Comparison of ENCODE assay signal across 9 cellular contexts in the genomic region with DNA sequence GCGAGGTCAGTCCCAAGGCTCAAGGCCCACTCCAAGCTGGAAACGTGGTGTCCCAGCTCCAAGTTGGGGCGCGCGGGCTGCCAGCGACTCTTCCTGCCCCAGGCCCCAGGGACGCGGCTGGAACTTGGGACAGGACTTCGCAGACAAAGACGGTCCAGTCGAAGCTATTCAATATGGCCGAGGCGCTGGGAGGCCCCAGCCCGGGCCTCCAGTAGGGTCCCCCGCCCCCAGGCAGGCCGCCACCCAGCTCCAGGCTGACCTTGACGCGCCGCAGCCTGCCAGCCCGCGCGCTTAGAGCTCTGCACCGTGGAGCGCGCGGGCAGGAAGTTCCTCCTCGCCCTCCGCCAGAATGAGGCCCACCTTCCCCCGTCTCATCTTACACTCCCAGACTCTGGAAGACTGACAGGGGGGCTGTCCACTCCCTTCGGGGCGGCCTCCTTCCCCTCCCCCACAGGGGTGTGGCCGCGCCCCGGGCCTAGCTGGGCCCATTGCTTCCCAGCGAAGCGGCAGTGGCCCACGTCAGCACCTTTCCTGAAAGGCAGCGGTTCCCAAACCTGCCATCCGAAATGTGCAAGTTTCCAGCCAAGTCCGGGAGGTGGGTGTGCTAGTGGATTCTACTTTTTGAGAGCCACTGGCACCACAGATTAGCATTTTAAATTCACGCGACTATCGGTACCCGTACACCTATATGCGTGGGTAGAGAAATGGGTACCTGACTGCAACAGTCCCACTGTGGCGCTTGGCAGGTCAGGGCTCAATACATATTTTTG. TPM values are rescaled to one million over a fixed set of nuclear protein-coding genes. Genes with fewer than 3 reads are reported as not detected.
A peak's percentile ranks its signal among the peaks of the same experiment; 100 is the strongest.
DNase-seq lines count a peak whose midpoint lies in the region; ATAC-seq, FAIRE-seq and TF ChIP-seq lines count a peak whose summit lies in the region.
"Had no signal": no experiment of that assay in that cellular context is flagged by ENCODE, and none has a peak within 500 bp of the region (broad histone marks: within the 10 kb centered on the region; RNA-seq: fewer than 3 reads in every experiment).

A gene with protein sequence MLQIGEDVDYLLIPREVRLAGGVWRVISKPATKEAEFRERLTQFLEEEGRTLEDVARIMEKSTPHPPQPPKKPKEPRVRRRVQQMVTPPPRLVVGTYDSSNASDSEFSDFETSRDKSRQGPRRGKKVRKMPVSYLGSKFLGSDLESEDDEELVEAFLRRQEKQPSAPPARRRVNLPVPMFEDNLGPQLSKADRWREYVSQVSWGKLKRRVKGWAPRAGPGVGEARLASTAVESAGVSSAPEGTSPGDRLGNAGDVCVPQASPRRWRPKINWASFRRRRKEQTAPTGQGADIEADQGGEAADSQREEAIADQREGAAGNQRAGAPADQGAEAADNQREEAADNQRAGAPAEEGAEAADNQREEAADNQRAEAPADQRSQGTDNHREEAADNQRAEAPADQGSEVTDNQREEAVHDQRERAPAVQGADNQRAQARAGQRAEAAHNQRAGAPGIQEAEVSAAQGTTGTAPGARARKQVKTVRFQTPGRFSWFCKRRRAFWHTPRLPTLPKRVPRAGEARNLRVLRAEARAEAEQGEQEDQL (minus strand): TSS at position 303 of the 770 bp plus-strand sequence. CDS start 754 bp downstream, outside the sequence.

- H3K36me3 ChIP-seq in HUES64 (ENCODE audit: insufficient read depth, low read length) (peaks cover 7% of the 10 kb centered on the region), kidney (ENCODE audit: control insufficient read depth in 1 of 2, insufficient read depth in 2 of 2, low read length in 2 of 2) (no peaks in the 10 kb centered on the region)

- intact Hi-C loops in kidney (cut with DNase I), result no loop called here

- peak; percentile 85 to 99 for DNase-seq in cardiac fibroblast (ENCODE audit: low read depth in 2 of 2)
- peak; percentile 97 for DNase-seq in kidney
- peak; percentile 70 for DNase-seq in stromal cell of bone marrow (ENCODE audit: low read depth)
- no peak for DNase-seq in GM12892 (ENCODE audit: insufficient read length)
- DNase-seq in SKM-1 treated with dmso at 0.1 percent for 144 hours (lab: John Stamatoyannopoulos, UW; ENCODE audit: unreplicated experiment), result no peak

- 8% methylated on average over 46 of the region's 46 CpGs for WGBS in HUES64

- H3K9me3 ChIP-seq in HUES64 (ENCODE audit: insufficient read depth, low read depth, low read length) (no peaks in the 10 kb centered on the region), kidney (ENCODE audit: control insufficient read depth in 1 of 2, low read length in 2 of 2) (no peaks in the 10 kb centered on the region)

- H3K27ac ChIP-seq in HUES64 (ENCODE audit: low read depth, low read length) (peak within 1 kb of the TSS; percentile 71; the same call in 1 of the 2 replicates), kidney (ENCODE audit: low read depth in 2 of 2, low read length in 2 of 2) (peak within 1 kb of the TSS; percentile 82 to 84)
- H3K27ac ChIP-seq: KMS-11 had no signal

- H3K4me3 ChIP-seq in HUES64 (ENCODE audit: low read length) (peak within 1 kb of the TSS; percentile 79), cardiac fibroblast (replicated peaks in 1 of 2; ENCODE audit: low read depth in 2 of 2, low read length in 2 of 2) (peak within 1 kb of the TSS; percentile 55 to 74), kidney (ENCODE audit: low read length in 2 of 2) (peak within 1 kb of the TSS; percentile 72 to 82)

- H3K4me1 ChIP-seq in HUES64 (ENCODE audit: insufficient read depth, low read length), result peaks cover 3% of the 10 kb centered on the region; the same call in 1 of the 2 replicates
- H3K4me1 ChIP-seq in kidney (ENCODE audit: control insufficient read depth in 1 of 2, insufficient read depth in 1 of 2, low read depth in 1 of 2, low read length in 2 of 2), result peaks cover 5 to 17% of the 10 kb centered on the region in 2 donors

- H3K9ac ChIP-seq in HUES64 (ENCODE audit: low read depth, low read length) (peak within 1 kb of the TSS; percentile 80), kidney (ENCODE audit: low read length in 2 of 2) (peak within 1 kb of the TSS; percentile 73 to 78)
- H3K9ac ChIP-seq: KMS-11 had no signal

- FAIRE-seq in kidney (lab: Jason Lieb, UNC) (no peak), GM12892 (lab: Jason Lieb, UNC) (no peak)

- TF ChIP-seq CTCF in cardiac fibroblast (IDR thresholded peaks at IDR 0.05; ENCODE audit: low read depth, low read length) (no peak), kidney (IDR thresholded peaks at IDR 0.05; ENCODE audit: borderline replicate concordance, extremely low read depth, insufficient read depth) (no peak)

- TF ChIP-seq POLR2A in GM12892 (IDR thresholded peaks at IDR 0.05; ENCODE audit: low read depth, low read length), result no peak

- H3K27me3 ChIP-seq in HUES64 (ENCODE audit: insufficient read depth, low read length), result peaks cover 18% of the 10 kb centered on the region; the same call in 1 of the 2 replicates

- no peak for ATAC-seq in HG03039 (IDR thresholded peaks at IDR 0.05; ENCODE audit: unreplicated experiment)
- no peak for ATAC-seq in GM21367 (IDR thresholded peaks at IDR 0.05; ENCODE audit: unreplicated experiment)

RNA-seq across cellular contexts. Expression of the gene that starts here (rescaled TPM):
- 13.7 TPM for polyA plus RNA-seq in HUES64 (2013, experiment 1 of 2)
- polyA plus RNA-seq in HUES64 (2013, experiment 2 of 2), result 14.9 TPM
- total RNA-seq in kidney, result 18.9 TPM
- 21.0 TPM for polyA plus RNA-seq in kidney (ENCODE audit: insufficient read depth, low read depth, low replicate concordance)
- polyA plus RNA-seq in GM12892 (2012; ENCODE audit: missing spikeins), result not detected

Comparison
In these comparisons a context has a peak if more than half of its experiments do, and no peak if none do; other contexts are left out.
1. DNase-seq: peak in cardiac fibroblast (2 of 2), kidney (single experiment) and stromal cell of bone marrow (single experiment); none in GM12892 (single experiment) and SKM-1 treated with dmso at 0.1 percent for 144 hours (single experiment).
2. Peak in every context shown above with its lines, with median percentiles within 50 percentile points of each other: H3K4me3 ChIP-seq.